1 cellular context compared by ENCODE assay signal in the genomic region with DNA sequence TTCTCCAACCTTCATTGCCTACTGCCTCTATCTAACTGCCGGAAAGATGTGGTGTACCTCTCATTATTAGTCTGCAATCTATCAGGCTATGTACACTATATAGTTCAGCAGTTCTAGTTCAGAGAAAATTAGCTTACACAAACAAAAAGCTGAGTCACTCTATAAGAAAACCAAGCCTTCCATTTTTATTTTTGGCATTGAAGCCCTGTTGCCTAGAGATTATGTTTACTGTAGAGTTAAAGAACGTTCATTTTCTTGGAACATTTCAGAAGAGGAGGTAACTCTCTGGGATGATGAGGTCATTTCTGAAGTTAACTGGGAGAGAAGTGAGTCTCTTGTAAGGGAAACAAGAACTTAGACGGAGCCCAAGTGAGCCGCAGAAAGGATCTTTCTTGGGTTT.
TF ChIP-seq lines count a peak whose summit lies in the region.

No MANE protein-coding gene starts in this region.

TF ChIP-seq in GM23338, 12 proteins besides CTCF, POLR2A, EP300 and RAD21 (continued from another document):
- TF ChIP-seq, protein P1, sequence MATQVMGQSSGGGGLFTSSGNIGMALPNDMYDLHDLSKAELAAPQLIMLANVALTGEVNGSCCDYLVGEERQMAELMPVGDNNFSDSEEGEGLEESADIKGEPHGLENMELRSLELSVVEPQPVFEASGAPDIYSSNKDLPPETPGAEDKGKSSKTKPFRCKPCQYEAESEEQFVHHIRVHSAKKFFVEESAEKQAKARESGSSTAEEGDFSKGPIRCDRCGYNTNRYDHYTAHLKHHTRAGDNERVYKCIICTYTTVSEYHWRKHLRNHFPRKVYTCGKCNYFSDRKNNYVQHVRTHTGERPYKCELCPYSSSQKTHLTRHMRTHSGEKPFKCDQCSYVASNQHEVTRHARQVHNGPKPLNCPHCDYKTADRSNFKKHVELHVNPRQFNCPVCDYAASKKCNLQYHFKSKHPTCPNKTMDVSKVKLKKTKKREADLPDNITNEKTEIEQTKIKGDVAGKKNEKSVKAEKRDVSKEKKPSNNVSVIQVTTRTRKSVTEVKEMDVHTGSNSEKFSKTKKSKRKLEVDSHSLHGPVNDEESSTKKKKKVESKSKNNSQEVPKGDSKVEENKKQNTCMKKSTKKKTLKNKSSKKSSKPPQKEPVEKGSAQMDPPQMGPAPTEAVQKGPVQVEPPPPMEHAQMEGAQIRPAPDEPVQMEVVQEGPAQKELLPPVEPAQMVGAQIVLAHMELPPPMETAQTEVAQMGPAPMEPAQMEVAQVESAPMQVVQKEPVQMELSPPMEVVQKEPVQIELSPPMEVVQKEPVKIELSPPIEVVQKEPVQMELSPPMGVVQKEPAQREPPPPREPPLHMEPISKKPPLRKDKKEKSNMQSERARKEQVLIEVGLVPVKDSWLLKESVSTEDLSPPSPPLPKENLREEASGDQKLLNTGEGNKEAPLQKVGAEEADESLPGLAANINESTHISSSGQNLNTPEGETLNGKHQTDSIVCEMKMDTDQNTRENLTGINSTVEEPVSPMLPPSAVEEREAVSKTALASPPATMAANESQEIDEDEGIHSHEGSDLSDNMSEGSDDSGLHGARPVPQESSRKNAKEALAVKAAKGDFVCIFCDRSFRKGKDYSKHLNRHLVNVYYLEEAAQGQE (IDR thresholded peaks at IDR 0.05; ENCODE audit: unreplicated experiment), result no peak
- TF ChIP-seq ZNF114 (CRISPR knock-in tag; IDR thresholded peaks at IDR 0.05) (no peak), EZH2 (IDR thresholded peaks at IDR 0.05; ENCODE audit: low read depth, unreplicated experiment) (no peak), CREB1 (CRISPR knock-in tag; IDR thresholded peaks at IDR 0.05; ENCODE audit: low read depth) (no peak), NANOG (IDR thresholded peaks at IDR 0.05; ENCODE audit: borderline replicate concordance) (no peak), EZH2phosphoT487 (IDR thresholded peaks at IDR 0.05; ENCODE audit: unreplicated experiment) (no peak), ZNF331 (CRISPR knock-in tag; IDR thresholded peaks at IDR 0.05; ENCODE audit: low read depth) (no peak)
- TF ChIP-seq, protein P2, sequence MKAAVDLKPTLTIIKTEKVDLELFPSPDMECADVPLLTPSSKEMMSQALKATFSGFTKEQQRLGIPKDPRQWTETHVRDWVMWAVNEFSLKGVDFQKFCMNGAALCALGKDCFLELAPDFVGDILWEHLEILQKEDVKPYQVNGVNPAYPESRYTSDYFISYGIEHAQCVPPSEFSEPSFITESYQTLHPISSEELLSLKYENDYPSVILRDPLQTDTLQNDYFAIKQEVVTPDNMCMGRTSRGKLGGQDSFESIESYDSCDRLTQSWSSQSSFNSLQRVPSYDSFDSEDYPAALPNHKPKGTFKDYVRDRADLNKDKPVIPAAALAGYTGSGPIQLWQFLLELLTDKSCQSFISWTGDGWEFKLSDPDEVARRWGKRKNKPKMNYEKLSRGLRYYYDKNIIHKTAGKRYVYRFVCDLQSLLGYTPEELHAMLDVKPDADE (IDR thresholded peaks at IDR 0.05), result no peak
